Comparison of ENCODE assay signal across 11 cellular contexts in the genomic region with DNA sequence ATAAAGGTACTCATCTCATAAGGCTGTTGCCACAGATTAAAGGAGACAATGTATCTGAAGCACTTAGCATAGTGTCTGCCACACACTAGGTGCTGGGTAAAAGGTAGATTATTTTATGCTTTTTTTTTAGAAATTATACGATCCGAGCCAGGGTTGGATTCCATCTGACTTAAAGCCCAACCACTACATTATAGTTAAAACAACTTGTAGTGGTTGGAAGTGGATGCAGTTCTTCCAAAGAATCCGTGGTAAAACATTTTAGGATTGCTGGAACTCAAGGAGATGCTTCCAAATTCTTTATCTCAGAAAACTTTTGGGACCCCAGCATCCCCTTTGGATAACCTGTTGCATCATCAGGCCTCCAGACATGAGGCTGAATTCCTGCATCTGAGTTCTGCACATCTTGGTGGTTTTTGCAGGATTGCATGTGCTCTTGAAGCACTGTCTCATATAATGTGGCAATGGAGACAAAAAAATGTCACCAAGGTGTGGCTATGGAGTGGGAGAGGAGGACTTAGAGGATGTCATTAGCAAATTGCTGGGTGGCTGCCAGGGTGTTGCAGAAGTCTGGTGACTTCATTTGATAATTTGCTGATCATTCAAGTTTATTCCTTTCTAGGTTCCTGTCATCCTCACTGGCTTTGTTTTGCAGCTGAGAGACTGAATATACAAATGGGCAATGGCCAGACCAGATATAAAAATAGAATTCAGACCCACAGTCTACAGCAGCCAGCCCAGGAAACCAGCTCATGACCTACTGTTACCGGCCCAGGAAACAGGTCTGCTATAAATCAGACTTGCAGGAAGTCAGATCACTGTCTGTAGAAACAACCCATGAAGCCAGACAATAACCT.
A peak's percentile ranks its signal among the peaks of the same experiment; 100 is the strongest.
DNase-seq lines count a peak whose midpoint lies in the region; ATAC-seq and TF ChIP-seq lines count a peak whose summit lies in the region.
"Had no signal": no experiment of that assay in that cellular context is flagged by ENCODE, and none has a peak within 500 bp of the region (broad histone marks: within the 10 kb centered on the region; RNA-seq: fewer than 3 reads in every experiment).

No MANE protein-coding gene starts in this region.

- peaks cover 3 to 19% (median 9%) of the 10 kb centered on the region in 11 donors for H3K9me3 Mint-ChIP-seq in naive thymus-derived CD4-positive, alpha-beta T cell

- 27 to 37% (median 29%) methylated on average over 4 of the region's 4 CpGs for WGBS in adrenal gland, 4 donors

- intact Hi-C loops in adrenal gland (cut with DNase I) = no loop called here
- intact Hi-C loops in naive thymus-derived CD4-positive, alpha-beta T cell (cut with micrococcal nuclease) = loop anchor here in 1 of 2 donors (5.0 kb wide), 1 partner anchor 34 kb away; no protein-coding TSS in a partner anchor

- H3K36me3 ChIP-seq in BE2C (no peaks in the 10 kb centered on the region), adrenal gland (replicated peaks in 1 of 2) (no peaks in the 10 kb centered on the region)
- no peaks in the 10 kb centered on the region for H3K36me3 ChIP-seq in naive thymus-derived CD4-positive, alpha-beta T cell (ENCODE audit: control insufficient read depth in 2 of 3, insufficient read depth in 3 of 3, low read length in 3 of 3)

- TF ChIP-seq CTCF in BE2C (IDR thresholded peaks at IDR 0.05; ENCODE audit: low read depth, low read length) (no peak), adrenal gland (IDR thresholded peaks at IDR 0.05) (no peak)

- H3K27ac Mint-ChIP-seq in naive thymus-derived CD4-positive, alpha-beta T cell = no peak overlapping the region
- H3K27ac Mint-ChIP-seq: activated CD4-positive, alpha-beta memory T cell treated with anti-CD3 and anti-CD28 coated beads for 36 hours had no signal

- H3K4me3 Mint-ChIP-seq in naive thymus-derived CD4-positive, alpha-beta T cell = peak overlapping the region in 1 of 10 donors; percentile 26
- H3K4me3 Mint-ChIP-seq: activated CD4-positive, alpha-beta memory T cell treated with anti-CD3 and anti-CD28 coated beads for 36 hours had no signal

- H3K4me3 ChIP-seq in BE2C (ENCODE audit: low read depth, low read length) = no peak overlapping the region
- H3K4me3 ChIP-seq in adrenal gland = no peak overlapping the region
- no peak overlapping the region for H3K4me3 ChIP-seq in naive thymus-derived CD4-positive, alpha-beta T cell (ENCODE audit: low read length)

- H3K36me3 Mint-ChIP-seq in naive thymus-derived CD4-positive, alpha-beta T cell = peaks cover 4 to 23% (median 8%) of the 10 kb centered on the region in 5 donors

- H3K27me3 Mint-ChIP-seq in naive thymus-derived CD4-positive, alpha-beta T cell = peaks cover 0 to 21% (median 5%) of the 10 kb centered on the region in 5 donors

- CTCF ChIA-PET in naive thymus-derived CD4-positive, alpha-beta T cell (lab: Charles Lee) = interaction anchor here (0.7 kb wide), 1 partner anchor 15 kb away, joined by 3 read pairs; no protein-coding TSS in a partner anchor

- no peak for TF ChIP-seq POLR2A in adrenal gland (IDR thresholded peaks at IDR 0.05)

- H3K9me3 ChIP-seq in BE2C = no peaks in the 10 kb centered on the region
- no peaks in the 10 kb centered on the region for H3K9me3 ChIP-seq in adrenal gland (replicated peaks in 1 of 3)
- no peaks in the 10 kb centered on the region for H3K9me3 ChIP-seq in naive thymus-derived CD4-positive, alpha-beta T cell (ENCODE audit: control insufficient read depth in 2 of 3, low read length in 3 of 3)

- H3K27me3 ChIP-seq in BE2C = no peaks in the 10 kb centered on the region
- H3K27me3 ChIP-seq in adrenal gland = no peaks in the 10 kb centered on the region
- no peaks in the 10 kb centered on the region for H3K27me3 ChIP-seq in naive thymus-derived CD4-positive, alpha-beta T cell (ENCODE audit: control insufficient read depth in 2 of 2, insufficient read depth in 2 of 2, low read length in 2 of 2)

- H3K4me1 ChIP-seq in BE2C = peaks cover 9% of the 10 kb centered on the region
- peaks cover 0 to 8% of the 10 kb centered on the region in 2 donors for H3K4me1 ChIP-seq in adrenal gland (replicated peaks in 1 of 2)
- peaks cover 0 to 7% of the 10 kb centered on the region in 2 donors for H3K4me1 ChIP-seq in naive thymus-derived CD4-positive, alpha-beta T cell (ENCODE audit: control insufficient read depth in 2 of 2, insufficient read depth in 2 of 2, low read length in 2 of 2)

- peak; percentile 60 for DNase-seq in BE2C
- DNase-seq in HT1080 (ENCODE audit: low read depth) = peak; percentile 44
- DNase-seq in adrenal gland = peak in 5 of 7 donors; percentile 18 to 72 (median 20)
- no peak for DNase-seq in NCI-H774 (lab: John Stamatoyannopoulos, UW)
- DNase-seq in naive thymus-derived CD4-positive, alpha-beta T cell = no peak
- DNase-seq in anterior cingulate cortex (lab: John Stamatoyannopoulos, UW) = no peak
- DNase-seq: activated CD4-positive, alpha-beta memory T cell treated with anti-CD3 and anti-CD28 coated beads for 36 hours; kidney; NCI-H2171 treated with DMSO at 0.1 percent for 48 hours had no signal

- peaks cover 7 to 23% (median 15%) of the 10 kb centered on the region in 7 donors for H3K4me1 Mint-ChIP-seq in naive thymus-derived CD4-positive, alpha-beta T cell

- ATAC-seq in GM19351 (IDR thresholded peaks at IDR 0.05; ENCODE audit: unreplicated experiment) (peak; percentile 56), HG03520 (IDR thresholded peaks at IDR 0.05; ENCODE audit: unreplicated experiment) (no peak)
- ATAC-seq in naive thymus-derived CD4-positive, alpha-beta T cell = no peak

- no peak overlapping the region for H3K27ac ChIP-seq in adrenal gland
- H3K27ac ChIP-seq in naive thymus-derived CD4-positive, alpha-beta T cell (ENCODE audit: low read depth, low read length) = no peak overlapping the region

- POLR2A ChIA-PET in naive thymus-derived CD4-positive, alpha-beta T cell (lab: Charles Lee) = no interaction called here

Comparison
In these comparisons a context has a peak if more than half of its experiments do, and no peak if none do; other contexts are left out.
1. DNase-seq: peak in BE2C (single experiment), HT1080 (single experiment) and adrenal gland (5 of 7); none in NCI-H774 (single experiment), naive thymus-derived CD4-positive, alpha-beta T cell (0 of 9) and anterior cingulate cortex (0 of 58).